Comparison of ENCODE assay signal across 10 cellular contexts in genomic region chr4:113435893-113436292, GRCh38.
A peak's percentile ranks its signal among the peaks of the same experiment; 100 is the strongest.
DNase-seq lines count a peak whose midpoint lies in the region; ATAC-seq and TF ChIP-seq lines count a peak whose summit lies in the region.
"Had no signal": no experiment of that assay in that cellular context is flagged by ENCODE, and none has a peak within 500 bp of the region (broad histone marks: within the 10 kb centered on the region; RNA-seq: fewer than 3 reads in every experiment).

No MANE protein-coding gene starts in this region.

- WGBS in gastroesophageal sphincter (ENCODE audit: low coverage in 1 of 2), 2 donors, result 9 to 13% methylated on average over 7 of the region's 7 CpGs

- TF ChIP-seq EP300 in gastroesophageal sphincter (IDR thresholded peaks at IDR 0.05), result no peak

- H3K27ac ChIP-seq in gastroesophageal sphincter, result peak overlapping the region; percentile 23 to 71 (median 52)
- H3K27ac ChIP-seq: 22Rv1, cardiac muscle cell had no signal

- TF ChIP-seq POLR2A in gastroesophageal sphincter (IDR thresholded peaks at IDR 0.05), result no peak

- H3K27me3 ChIP-seq in gastroesophageal sphincter, result no peaks in the 10 kb centered on the region
- H3K27me3 ChIP-seq: cardiac muscle cell had no signal

- TF ChIP-seq CTCF in gastroesophageal sphincter (IDR thresholded peaks at IDR 0.05), result no peak

- no peak overlapping the region for H3K4me3 ChIP-seq in gastroesophageal sphincter
- no peak overlapping the region for H3K4me3 ChIP-seq in skeletal muscle cell (ENCODE audit: low read depth, low read length)
- H3K4me3 ChIP-seq: cardiac muscle cell had no signal

- no peaks in the 10 kb centered on the region for H3K36me3 ChIP-seq in gastroesophageal sphincter
- H3K36me3 ChIP-seq: cardiac muscle cell had no signal

- ATAC-seq in gastroesophageal sphincter (peak; percentile 73), HG03457 (IDR thresholded peaks at IDR 0.05; ENCODE audit: unreplicated experiment) (no peak)

- DNase-seq in DMS53 (lab: John Stamatoyannopoulos, UW) (peak; percentile 8), DMS53 treated with DMSO at 0.1 percent for 48 hours (lab: John Stamatoyannopoulos, UW; ENCODE audit: unreplicated experiment) (no peak), skeletal muscle cell (ENCODE audit: low read depth) (peak; percentile 77), midbrain (lab: John Stamatoyannopoulos, UW) (no peak)
- DNase-seq in activated CD8-positive, alpha-beta memory T cell treated with anti-CD3 and anti-CD28 coated beads for 24 hours, result no peak

- H3K4me1 ChIP-seq in gastroesophageal sphincter, result peaks cover 7 to 33% (median 14%) of the 10 kb centered on the region in 3 donors

- no peaks in the 10 kb centered on the region for H3K9me3 ChIP-seq in gastroesophageal sphincter

TF ChIP-seq in PFSK-1, 5 proteins besides CTCF, POLR2A, EP300 and RAD21:
- TF ChIP-seq FOXP2 (optimal IDR thresholded peaks at IDR 0.05; ENCODE audit: borderline replicate concordance, extremely low read depth, extremely low read length, insufficient read depth) (no peak), POLR2AphosphoS5 (IDR thresholded peaks at IDR 0.05; ENCODE audit: low read depth, low read length) (0 out of 2 replicates have a peak, but pooled peaks have one; percentile 23), SIN3A (IDR thresholded peaks at IDR 0.05; ENCODE audit: borderline replicate concordance, insufficient read depth, low read length) (no peak), TAF1 (IDR thresholded peaks at IDR 0.05; ENCODE audit: borderline replicate concordance, insufficient read depth, low read length) (no peak), REST (IDR thresholded peaks at IDR 0.05; ENCODE audit: insufficient read depth in 1 of 2, low read depth in 2 of 2, low read length in 2 of 2) (peak in 1 of 2 experiments; percentile 62; a peak in 1 of 4 replicates)

Comparison
In these comparisons a context has a peak if more than half of its experiments do, and no peak if none do; other contexts are left out.
1. DNase-seq: peak in DMS53 (single experiment) and skeletal muscle cell (single experiment); none in DMS53 treated with DMSO at 0.1 percent for 48 hours (single experiment), activated CD8-positive, alpha-beta memory T cell treated with anti-CD3 and anti-CD28 coated beads for 24 hours (single experiment) and midbrain (single experiment).